ENCODE assay signal across 27 cellular contexts in genomic region chr2:25669520-25669919, GRCh38.
"Had no signal": no experiment of that assay in that cellular context is flagged by ENCODE, and none has a peak within 500 bp of the region (broad histone marks: within the 10 kb centered on the region; RNA-seq: fewer than 3 reads in every experiment).

No MANE protein-coding gene starts in this region.

- H3K9me3 Mint-ChIP-seq: activated CD8-positive, alpha-beta T cell treated with anti-CD3 and anti-CD28 coated beads for 36 hours; activated naive CD4-positive, alpha-beta T cell treated with anti-CD3 and anti-CD28 coated beads, Interleukin-2, amount 50 U/mL, for 72 hours; activated T-cell treated with anti-CD3 and anti-CD28 coated beads, Interleukin-2, amount 50 U/mL, for 72 hours; immature natural killer cell; mesothelial cell of epicardium; naive B cell had no signal

- H3K36me3 Mint-ChIP-seq: activated naive CD4-positive, alpha-beta T cell treated with anti-CD3 and anti-CD28 coated beads, Interleukin-2, amount 50 U/mL, for 72 hours; immature natural killer cell; mesothelial cell of epicardium; naive B cell had no signal

- H3K27me3 ChIP-seq: colonic mucosa, gastrocnemius medialis, hepatocyte, right atrium auricular region, transverse colon had no signal

- H3K27ac Mint-ChIP-seq: activated CD8-positive, alpha-beta memory T cell treated with anti-CD3 and anti-CD28 coated beads, Interleukin-2, amount 10 ng/mL, durations not matched to agents 7 days and 5 days; activated CD8-positive, alpha-beta T cell treated with anti-CD3 and anti-CD28 coated beads for 36 hours; activated naive CD4-positive, alpha-beta T cell treated with anti-CD3 and anti-CD28 coated beads, Interleukin-2, amount 50 U/mL, for 72 hours; activated T-cell treated with anti-CD3 and anti-CD28 coated beads, Interleukin-2, amount 50 U/mL, for 72 hours; immature natural killer cell; mesothelial cell of epicardium; naive B cell had no signal

- FAIRE-seq: endometrium, TTC549 had no signal

- H3K27ac ChIP-seq: colonic mucosa, epithelial cell of prostate, gastrocnemius medialis, hepatocyte, right atrium auricular region, transverse colon, WERI-Rb-1 had no signal

- H3K4me3 ChIP-seq: colonic mucosa, gastrocnemius medialis, hepatocyte, right atrium auricular region, transverse colon had no signal

- H3K9me3 ChIP-seq: colonic mucosa, gastrocnemius medialis, right atrium auricular region, transverse colon had no signal

- ATAC-seq: activated CD8-positive, alpha-beta memory T cell treated with anti-CD3 and anti-CD28 coated beads, Interleukin-2, amount 10 ng/mL, durations not matched to agents 7 days and 5 days; activated CD8-positive, alpha-beta T cell treated with anti-CD3 and anti-CD28 coated beads for 36 hours; activated naive CD4-positive, alpha-beta T cell treated with anti-CD3 and anti-CD28 coated beads, Interleukin-2, amount 50 U/mL, for 72 hours; activated T-cell treated with anti-CD3 and anti-CD28 coated beads, Interleukin-2, amount 50 U/mL, for 72 hours; gastrocnemius medialis had no signal

- H3K4me3 Mint-ChIP-seq: activated CD8-positive, alpha-beta memory T cell treated with anti-CD3 and anti-CD28 coated beads, Interleukin-2, amount 10 ng/mL, durations not matched to agents 7 days and 5 days; activated CD8-positive, alpha-beta T cell treated with anti-CD3 and anti-CD28 coated beads for 36 hours; activated T-cell treated with anti-CD3 and anti-CD28 coated beads, Interleukin-2, amount 50 U/mL, for 72 hours; immature natural killer cell; mesothelial cell of epicardium had no signal

- H3K36me3 ChIP-seq: colonic mucosa, gastrocnemius medialis, right atrium auricular region, transverse colon had no signal

- DNase-seq: activated CD4-positive, alpha-beta T cell treated with anti-CD3 and anti-CD28 coated beads for 1 hour; activated CD4-positive, alpha-beta T cell treated with anti-CD3 and anti-CD28 coated beads, Interleukin-2, amount 50 U/mL, for 1 hour; activated CD8-positive, alpha-beta memory T cell treated with anti-CD3 and anti-CD28 coated beads, Interleukin-2, amount 10 ng/mL, durations not matched to agents 7 days and 5 days; activated CD8-positive, alpha-beta T cell treated with anti-CD3 and anti-CD28 coated beads for 36 hours; activated naive CD4-positive, alpha-beta T cell; activated T-cell treated with anti-CD3 and anti-CD28 coated beads, Interleukin-2, amount 50 U/mL, for 72 hours; anterior cingulate cortex; cerebellar nuclear complex; colonic mucosa; effector CD8-positive, alpha-beta T cell; gastrocnemius medialis; immature natural killer cell; kidney; naive B cell; stimulated activated CD4-positive, alpha-beta T cell treated with anti-CD3 and anti-CD28 coated beads, Interleukin-15, amount 100 ng/mL, for 24 hours; stimulated activated CD4-positive, alpha-beta T cell treated with anti-CD3 and anti-CD28 coated beads, Interleukin-2, amount 100 ng/mL, for 24 hours; stimulated activated naive CD4-positive, alpha-beta T cell; T-helper 9 cell; transverse colon; WERI-Rb-1 had no signal

- H3K27me3 Mint-ChIP-seq: naive B cell had no signal
